Comparison of ENCODE assay signal across 14 cellular contexts in genomic region chr1:91564888-91565700, GRCh38.
DNase-seq lines count a peak whose midpoint lies in the region; ATAC-seq and TF ChIP-seq lines count a peak whose summit lies in the region.
"Had no signal": no experiment of that assay in that cellular context is flagged by ENCODE, and none has a peak within 500 bp of the region (broad histone marks: within the 10 kb centered on the region; RNA-seq: fewer than 3 reads in every experiment).

No MANE protein-coding gene starts in this region.

- peak overlapping the region in 2 of 8 donors; percentile 65 to 76 for H3K27ac Mint-ChIP-seq in CD8-positive, alpha-beta memory T cell
- H3K27ac Mint-ChIP-seq: progenitor cell of endocrine pancreas had no signal

- H3K9me3 Mint-ChIP-seq in CD8-positive, alpha-beta memory T cell = peaks cover 0 to 4% (median 3%) of the 10 kb centered on the region in 5 donors

- TF ChIP-seq CTCF in right atrium auricular region (IDR thresholded peaks at IDR 0.05) = no peak
- TF ChIP-seq CTCF in esophagus muscularis mucosa (IDR thresholded peaks at IDR 0.05) = no peak

- H3K36me3 Mint-ChIP-seq in CD8-positive, alpha-beta memory T cell = peaks cover 0 to 17% (median 0%) of the 10 kb centered on the region in 3 donors

- intact Hi-C loops in Right ventricle myocardium superior (cut with DNase I) (no loop called here), esophagus muscularis mucosa (cut with DNase I) (no loop called here)

- DNase-seq in Right ventricle myocardium superior (no peak), right atrium auricular region (ENCODE audit: low spot score) (no peak), esophagus muscularis mucosa (ENCODE audit: extremely low spot score) (peak; percentile 70), midbrain (lab: John Stamatoyannopoulos, UW) (peak; percentile 2), NCI-H1417 treated with DMSO at 0.1 percent for 48 hours (lab: John Stamatoyannopoulos, UW) (no peak), COR-L47 (lab: John Stamatoyannopoulos, UW) (no peak)
- no peak for DNase-seq in CD8-positive, alpha-beta memory T cell
- DNase-seq: activated T-cell treated with anti-CD3 and anti-CD28 coated beads, Interleukin-2, amount 50 U/mL, for 4 hours; brain microvascular endothelial cell; gastrocnemius medialis; NCI-H69; stimulated activated CD4-positive, alpha-beta T cell treated with anti-CD3 and anti-CD28 coated beads, Interleukin-4, amount 100 ng/mL, for 4 hours had no signal

- CTCF ChIA-PET in CD8-positive, alpha-beta memory T cell (lab: Charles Lee) = no interaction called here

- peaks cover 34 to 48% (median 39%) of the 10 kb centered on the region in 3 donors for H3K4me1 Mint-ChIP-seq in CD8-positive, alpha-beta memory T cell

- no peak for TF ChIP-seq EP300 in esophagus muscularis mucosa (IDR thresholded peaks at IDR 0.05)

- H3K4me1 ChIP-seq in right atrium auricular region = peaks cover 0 to 19% of the 10 kb centered on the region in 2 donors
- peaks cover 10 to 24% (median 20%) of the 10 kb centered on the region in 4 donors for H3K4me1 ChIP-seq in esophagus muscularis mucosa
- peaks cover 27% of the 10 kb centered on the region for H3K4me1 ChIP-seq in CD8-positive, alpha-beta memory T cell (ENCODE audit: insufficient read depth, low read length)

- peaks cover 0 to 1% of the 10 kb centered on the region in 2 donors for H3K27me3 Mint-ChIP-seq in CD8-positive, alpha-beta memory T cell
- H3K27me3 Mint-ChIP-seq: progenitor cell of endocrine pancreas had no signal

- no peak overlapping the region for H3K4me3 ChIP-seq in right atrium auricular region
- no peak overlapping the region for H3K4me3 ChIP-seq in esophagus muscularis mucosa
- no peak overlapping the region for H3K4me3 ChIP-seq in CD8-positive, alpha-beta memory T cell (ENCODE audit: low read length)
- H3K4me3 ChIP-seq: gastrocnemius medialis had no signal

- H3K36me3 ChIP-seq in right atrium auricular region = no peaks in the 10 kb centered on the region
- no peaks in the 10 kb centered on the region for H3K36me3 ChIP-seq in esophagus muscularis mucosa
- no peaks in the 10 kb centered on the region for H3K36me3 ChIP-seq in CD8-positive, alpha-beta memory T cell (ENCODE audit: insufficient read depth, low read length)
- H3K36me3 ChIP-seq: brain microvascular endothelial cell, gastrocnemius medialis had no signal

- no peaks in the 10 kb centered on the region for H3K27me3 ChIP-seq in right atrium auricular region
- no peaks in the 10 kb centered on the region for H3K27me3 ChIP-seq in esophagus muscularis mucosa
- no peaks in the 10 kb centered on the region for H3K27me3 ChIP-seq in CD8-positive, alpha-beta memory T cell (ENCODE audit: insufficient read depth, low read length, poor library complexity, severe bottlenecking)
- H3K27me3 ChIP-seq: brain microvascular endothelial cell, gastrocnemius medialis had no signal

- no peak for TF ChIP-seq POLR2A in esophagus muscularis mucosa (IDR thresholded peaks at IDR 0.05; ENCODE audit: low read depth)

- no peak overlapping the region for H3K4me3 Mint-ChIP-seq in CD8-positive, alpha-beta memory T cell
- H3K4me3 Mint-ChIP-seq: activated T-cell treated with anti-CD3 and anti-CD28 coated beads, Interleukin-2, amount 50 U/mL, for 4 hours had no signal

- H3K27ac ChIP-seq in right atrium auricular region (no peak overlapping the region), esophagus muscularis mucosa (replicated peaks in 1 of 4) (peak overlapping the region; percentile 18 to 53 (median 34))
- H3K27ac ChIP-seq in CD8-positive, alpha-beta memory T cell (ENCODE audit: low read depth, low read length) = no peak overlapping the region
- H3K27ac ChIP-seq: brain microvascular endothelial cell had no signal

- peak; percentile 25 for ATAC-seq in Right ventricle myocardium superior (ENCODE audit: poor library complexity)
- ATAC-seq in GM21390 (IDR thresholded peaks at IDR 0.05; ENCODE audit: unreplicated experiment) = no peak

- H3K9me3 ChIP-seq in right atrium auricular region (no peaks in the 10 kb centered on the region), esophagus muscularis mucosa (no peaks in the 10 kb centered on the region)
- H3K9me3 ChIP-seq in CD8-positive, alpha-beta memory T cell (ENCODE audit: low read length) = no peaks in the 10 kb centered on the region
- H3K9me3 ChIP-seq: gastrocnemius medialis had no signal

- 73% methylated on average over 6 of the region's 6 CpGs for WGBS in esophagus muscularis mucosa

- POLR2A ChIA-PET in CD8-positive, alpha-beta memory T cell (lab: Charles Lee) = no interaction called here

Comparison
In these comparisons a context has a peak if more than half of its experiments do, and no peak if none do; other contexts are left out.
1. DNase-seq: peak in esophagus muscularis mucosa (single experiment) and midbrain (single experiment); none in Right ventricle myocardium superior (single experiment), right atrium auricular region (single experiment), NCI-H1417 treated with DMSO at 0.1 percent for 48 hours (single experiment), CD8-positive, alpha-beta memory T cell (0 of 5) and COR-L47 (single experiment).
2. H3K27ac ChIP-seq: peak in esophagus muscularis mucosa (4 of 4); none in right atrium auricular region (0 of 2) and CD8-positive, alpha-beta memory T cell (single experiment).